14 cellular contexts compared by ENCODE assay signal in the genomic region with DNA sequence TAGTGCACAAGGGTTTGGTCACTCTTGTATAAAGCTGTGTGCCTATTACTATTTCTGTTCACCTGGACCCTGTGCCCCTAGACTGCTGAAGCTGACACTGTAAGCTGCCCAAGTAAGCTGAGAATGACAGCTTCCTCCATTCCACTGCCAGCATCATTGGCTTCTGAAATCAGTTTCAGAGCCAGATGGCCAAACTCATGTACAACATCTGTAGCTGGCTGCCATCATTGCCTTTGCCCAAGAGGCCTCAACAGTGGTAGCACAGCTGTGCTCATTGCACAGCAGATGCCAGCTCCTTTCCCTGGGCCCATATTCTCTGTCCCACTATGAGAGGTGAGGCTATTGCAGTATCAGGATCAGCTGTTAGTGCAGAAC.
DNase-seq lines count a peak whose midpoint lies in the region; TF ChIP-seq lines count a peak whose summit lies in the region.
"Had no signal": no experiment of that assay in that cellular context is flagged by ENCODE, and none has a peak within 500 bp of the region (broad histone marks: within the 10 kb centered on the region; RNA-seq: fewer than 3 reads in every experiment).

No MANE protein-coding gene starts in this region.

- no peak overlapping the region for H3K4me3 Mint-ChIP-seq in MCF 10A (ENCODE audit: unreplicated experiment)
- H3K4me3 Mint-ChIP-seq: activated CD8-positive, alpha-beta T cell treated with anti-CD3 and anti-CD28 coated beads for 36 hours had no signal

- no peak overlapping the region for H3K4me2 ChIP-seq in mesenchymal stem cell (ENCODE audit: low read length, poor library complexity, severe bottlenecking)

- no peak overlapping the region for H3K18ac ChIP-seq in mesenchymal stem cell (ENCODE audit: low read depth in 1 of 2, low read length in 2 of 2)

- H4K8ac ChIP-seq in mesenchymal stem cell (ENCODE audit: low read length), result no peak overlapping the region

- no peak overlapping the region for H3K9ac ChIP-seq in mesenchymal stem cell (ENCODE audit: low read length)

- H3K36me3 Mint-ChIP-seq in MCF 10A (ENCODE audit: insufficient read depth, unreplicated experiment), result peaks cover 8% of the 10 kb centered on the region

- H3K4ac ChIP-seq in mesenchymal stem cell (ENCODE audit: low read depth in 1 of 2, low read length in 2 of 2), result no peak overlapping the region

- H3K4me1 ChIP-seq in breast epithelium (peaks cover 0 to 34% of the 10 kb centered on the region in 2 donors), mesenchymal stem cell (ENCODE audit: control insufficient read depth, insufficient read depth, low read depth, low read length) (peaks cover 9% of the 10 kb centered on the region)

- no peak overlapping the region for H2BK120ac ChIP-seq in mesenchymal stem cell (ENCODE audit: low read depth, low read length)

- H3K36me3 ChIP-seq in breast epithelium (no peaks in the 10 kb centered on the region), mesenchymal stem cell (ENCODE audit: control insufficient read depth in 1 of 2, insufficient read depth in 2 of 2, low read depth in 1 of 2, low read length in 2 of 2) (no peaks in the 10 kb centered on the region)

- POLR2A ChIA-PET in MCF 10A (lab: Yijun Ruan, JAX), result interaction anchor here (0.6 to 4.5 kb wide), 16 partner anchors 9 to 723 kb away, joined by 3 to 20 read pairs (median 4); a partner anchor contains a TSS

- CTCF ChIA-PET in MCF 10A (lab: Yijun Ruan, JAX), result interaction anchor here (0.6 to 1.3 kb wide), 4 partner anchors 110 to 1309 kb away, joined by 4 to 6 read pairs (median 4); no protein-coding TSS in a partner anchor

- no TSS peak for BruUV-seq in MCF 10A (replicated peaks; lab: Mats Ljungman, UMichigan)

- H3K14ac ChIP-seq in mesenchymal stem cell (ENCODE audit: low read length in 2 of 2), result no peak overlapping the region

- no peak overlapping the region for H2AK5ac ChIP-seq in mesenchymal stem cell (ENCODE audit: low read length, severe bottlenecking)

- DNase-seq in breast epithelium (ENCODE audit: low spot score in 2 of 2), result no peak
- no peak for DNase-seq in MCF 10A (ENCODE audit: unreplicated experiment)
- DNase-seq in fibroblast of peridontal ligament (ENCODE audit: extremely low read depth), result peak; percentile 26
- no peak for DNase-seq in mesenchymal stem cell
- no peak for DNase-seq in T-helper 2 cell
- DNase-seq in COLO668 (lab: John Stamatoyannopoulos, UW; ENCODE audit: unreplicated experiment), result no peak
- no peak for DNase-seq in dedifferentiated amniotic fluid mesenchymal stem cell (ENCODE audit: extremely low spot score)
- no peak for DNase-seq in stimulated activated CD4-positive, alpha-beta T cell treated with anti-CD3 and anti-CD28 coated beads, Interleukin-2, amount 100 ng/mL, for 24 hours
- DNase-seq: activated CD8-positive, alpha-beta T cell treated with anti-CD3 and anti-CD28 coated beads for 36 hours; activated naive CD4-positive, alpha-beta T cell treated with anti-CD3 and anti-CD28 coated beads, Interleukin-2, amount 50 U/mL, for 16 hours; DMS79; mesendoderm; NCI-H146 had no signal

- H3K27me3 Mint-ChIP-seq in MCF 10A (ENCODE audit: insufficient read depth, unreplicated experiment), result no peaks in the 10 kb centered on the region
- H3K27me3 Mint-ChIP-seq: activated CD8-positive, alpha-beta T cell treated with anti-CD3 and anti-CD28 coated beads for 36 hours; progenitor cell of endocrine pancreas had no signal

- H3K4me3 ChIP-seq in breast epithelium (no peak overlapping the region), mesenchymal stem cell (ENCODE audit: insufficient read depth in 1 of 2, low read depth in 1 of 2, low read length in 2 of 2) (no peak overlapping the region)

- H2BK5ac ChIP-seq in mesenchymal stem cell (ENCODE audit: low read depth, low read length, poor library complexity, severe bottlenecking), result no peak overlapping the region

- H2BK15ac ChIP-seq in mesenchymal stem cell (ENCODE audit: low read depth, poor library complexity, severe bottlenecking), result no peak overlapping the region

- TF ChIP-seq CTCF in breast epithelium (IDR thresholded peaks at IDR 0.05) (no peak), MCF 10A (IDR thresholded peaks at IDR 0.05; ENCODE audit: unreplicated experiment) (no peak)

- H3K27ac ChIP-seq in breast epithelium, result peak overlapping the region; percentile 87 to 88
- H3K27ac ChIP-seq in mesenchymal stem cell (ENCODE audit: low read length, poor library complexity, severe bottlenecking), result no peak overlapping the region

- H3K9me3 Mint-ChIP-seq in MCF 10A (ENCODE audit: unreplicated experiment), result no peaks in the 10 kb centered on the region

- TF ChIP-seq POLR2A in breast epithelium (IDR thresholded peaks at IDR 0.05), result no peak

- H3K9me3 ChIP-seq in breast epithelium, result no peaks in the 10 kb centered on the region
- no peaks in the 10 kb centered on the region for H3K9me3 ChIP-seq in mesenchymal stem cell (ENCODE audit: control insufficient read depth, low read length)

- intact Hi-C loops in breast epithelium (cut with DNase I; ENCODE audit: low total_unique reads), result no loop called here
- intact Hi-C loops in MCF 10A (cut with micrococcal nuclease), result no loop called here

- no peak overlapping the region for H3K23ac ChIP-seq in mesenchymal stem cell (ENCODE audit: low read length in 2 of 2)

- H3K27me3 ChIP-seq in breast epithelium, result no peaks in the 10 kb centered on the region
- H3K27me3 ChIP-seq in mesenchymal stem cell (ENCODE audit: control insufficient read depth in 1 of 2, insufficient read depth in 1 of 2, low read length in 2 of 2), result no peaks in the 10 kb centered on the region

- peaks cover 26% of the 10 kb centered on the region for H3K4me1 Mint-ChIP-seq in MCF 10A (ENCODE audit: insufficient read depth, unreplicated experiment)

- peak overlapping the region; percentile 9 for H4K91ac ChIP-seq in mesenchymal stem cell (ENCODE audit: low read length)

- no peaks in the 10 kb centered on the region for H3K79me1 ChIP-seq in mesenchymal stem cell (replicated peaks; ENCODE audit: low read length, poor library complexity, severe bottlenecking)

- H2AFZ ChIP-seq in mesenchymal stem cell (ENCODE audit: low read depth, low read length), result no peak overlapping the region

- H3K27ac Mint-ChIP-seq in MCF 10A (ENCODE audit: low read depth, unreplicated experiment), result no peak overlapping the region
- H3K27ac Mint-ChIP-seq: activated CD8-positive, alpha-beta T cell treated with anti-CD3 and anti-CD28 coated beads for 36 hours; progenitor cell of endocrine pancreas had no signal

- H2BK12ac ChIP-seq in mesenchymal stem cell (ENCODE audit: low read length in 2 of 2), result no peak overlapping the region
